ENCODE assay signal across 1 cellular context in the genomic region with DNA sequence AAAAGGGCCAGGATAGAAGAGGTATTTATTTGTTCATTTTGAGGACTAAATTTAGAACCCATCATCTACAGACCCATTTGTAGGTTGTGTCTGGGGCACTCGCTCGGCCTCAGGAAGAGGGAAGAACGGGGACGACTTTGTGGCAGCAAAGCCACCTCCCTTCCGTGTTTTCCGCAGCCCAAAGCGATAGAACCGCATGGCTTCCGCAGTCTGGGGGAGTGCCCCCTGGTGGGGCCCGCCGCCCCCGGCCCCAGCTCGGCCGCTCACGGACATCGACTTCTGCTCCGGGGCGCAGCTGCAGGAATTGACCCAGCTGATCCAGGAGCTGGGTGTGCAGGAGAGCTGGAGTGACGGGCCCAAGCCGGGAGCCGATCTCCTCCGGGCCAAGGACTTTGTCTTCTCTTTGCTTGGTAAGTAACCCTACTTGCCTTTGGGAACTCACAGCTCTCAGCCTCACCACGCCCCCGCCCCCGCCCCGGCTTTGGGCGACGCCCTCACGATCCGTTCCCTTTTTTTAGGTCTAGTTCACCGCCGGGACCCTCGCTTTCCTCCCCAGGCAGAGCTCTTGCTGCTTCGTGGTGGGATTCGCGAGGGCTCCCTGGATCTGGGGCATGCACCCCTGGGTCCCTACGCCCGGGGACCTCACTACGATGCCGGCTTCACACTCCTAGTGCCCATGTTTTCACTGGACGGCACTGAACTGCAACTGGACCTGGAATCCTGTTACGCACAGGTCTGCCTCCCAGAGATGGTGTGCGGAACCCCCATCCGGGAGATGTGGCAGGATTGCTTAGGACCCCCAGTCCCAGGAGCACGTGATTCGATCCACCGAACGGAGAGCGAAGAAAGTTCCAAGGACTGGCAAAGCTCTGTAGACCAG.
TF ChIP-seq lines count a peak whose summit lies in the region.

No MANE protein-coding gene starts in this region.

TF ChIP-seq in GM23338, 12 proteins besides CTCF, POLR2A, EP300 and RAD21 (continued from another document):
- TF ChIP-seq, protein P1, sequence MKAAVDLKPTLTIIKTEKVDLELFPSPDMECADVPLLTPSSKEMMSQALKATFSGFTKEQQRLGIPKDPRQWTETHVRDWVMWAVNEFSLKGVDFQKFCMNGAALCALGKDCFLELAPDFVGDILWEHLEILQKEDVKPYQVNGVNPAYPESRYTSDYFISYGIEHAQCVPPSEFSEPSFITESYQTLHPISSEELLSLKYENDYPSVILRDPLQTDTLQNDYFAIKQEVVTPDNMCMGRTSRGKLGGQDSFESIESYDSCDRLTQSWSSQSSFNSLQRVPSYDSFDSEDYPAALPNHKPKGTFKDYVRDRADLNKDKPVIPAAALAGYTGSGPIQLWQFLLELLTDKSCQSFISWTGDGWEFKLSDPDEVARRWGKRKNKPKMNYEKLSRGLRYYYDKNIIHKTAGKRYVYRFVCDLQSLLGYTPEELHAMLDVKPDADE (IDR thresholded peaks at IDR 0.05) = no peak
- no peak; the same call in 1 of the 2 replicates for TF ChIP-seq POLR2AphosphoS5 (IDR thresholded peaks at IDR 0.05; ENCODE audit: low read depth)
